Comparison of ENCODE assay signal across 1 cellular context in the genomic region with DNA sequence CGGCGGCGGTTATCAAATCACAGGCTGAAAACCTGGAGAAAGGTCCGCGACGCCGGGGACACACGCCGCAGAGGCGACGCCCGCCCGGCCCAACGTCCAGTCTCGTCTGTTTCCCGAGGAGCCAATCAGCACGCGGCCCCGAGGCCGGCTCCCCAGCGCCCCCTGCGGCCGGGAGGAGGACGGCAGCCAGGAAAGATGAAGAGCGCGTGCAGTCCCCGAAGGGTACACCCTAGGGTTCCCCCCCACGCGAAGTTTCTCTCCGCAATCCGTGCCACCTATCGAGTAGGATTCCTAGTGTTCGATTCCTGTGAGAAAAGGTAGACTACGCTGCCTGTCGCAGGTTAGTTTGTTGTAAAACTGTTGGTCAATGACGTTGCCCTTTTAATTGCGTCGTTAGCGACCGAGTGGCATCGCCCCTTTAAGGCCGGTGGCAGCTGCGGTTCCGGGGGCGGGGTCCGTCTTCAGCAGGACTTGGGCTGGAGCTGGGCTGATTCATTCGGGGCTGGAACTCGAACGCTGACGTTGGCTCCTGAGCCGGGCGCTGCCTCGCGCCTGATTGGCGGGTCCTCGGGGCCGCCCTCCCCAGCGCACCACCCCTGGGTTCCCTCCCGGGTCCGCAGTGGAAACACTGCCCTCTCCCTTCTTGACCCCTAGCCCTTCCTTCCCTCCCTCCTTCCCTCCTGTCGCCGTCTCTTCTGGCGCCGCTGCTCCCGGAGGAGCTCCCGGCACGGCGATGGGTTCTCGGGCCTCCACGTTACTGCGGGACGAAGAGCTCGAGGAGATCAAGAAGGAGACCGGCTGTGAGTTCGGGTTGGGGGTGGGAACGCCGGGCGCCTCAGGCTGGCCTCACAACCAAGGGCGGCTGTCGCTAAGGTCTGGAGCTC.
TF ChIP-seq lines count a peak whose summit lies in the region.

Gene CHP1 (plus strand): TSS at position 619 of the 884 bp plus-strand sequence. CDS start 115 bp downstream, at position 734.
Gene EXD1 (minus strand): TSS at position 108 of the 884 bp plus-strand sequence. CDS start 4,182 bp downstream, outside the sequence.

TF ChIP-seq in K562, 482 proteins besides CTCF, POLR2A, EP300 and RAD21 (continued from another document and continues in another):
- TF ChIP-seq, protein P1, sequence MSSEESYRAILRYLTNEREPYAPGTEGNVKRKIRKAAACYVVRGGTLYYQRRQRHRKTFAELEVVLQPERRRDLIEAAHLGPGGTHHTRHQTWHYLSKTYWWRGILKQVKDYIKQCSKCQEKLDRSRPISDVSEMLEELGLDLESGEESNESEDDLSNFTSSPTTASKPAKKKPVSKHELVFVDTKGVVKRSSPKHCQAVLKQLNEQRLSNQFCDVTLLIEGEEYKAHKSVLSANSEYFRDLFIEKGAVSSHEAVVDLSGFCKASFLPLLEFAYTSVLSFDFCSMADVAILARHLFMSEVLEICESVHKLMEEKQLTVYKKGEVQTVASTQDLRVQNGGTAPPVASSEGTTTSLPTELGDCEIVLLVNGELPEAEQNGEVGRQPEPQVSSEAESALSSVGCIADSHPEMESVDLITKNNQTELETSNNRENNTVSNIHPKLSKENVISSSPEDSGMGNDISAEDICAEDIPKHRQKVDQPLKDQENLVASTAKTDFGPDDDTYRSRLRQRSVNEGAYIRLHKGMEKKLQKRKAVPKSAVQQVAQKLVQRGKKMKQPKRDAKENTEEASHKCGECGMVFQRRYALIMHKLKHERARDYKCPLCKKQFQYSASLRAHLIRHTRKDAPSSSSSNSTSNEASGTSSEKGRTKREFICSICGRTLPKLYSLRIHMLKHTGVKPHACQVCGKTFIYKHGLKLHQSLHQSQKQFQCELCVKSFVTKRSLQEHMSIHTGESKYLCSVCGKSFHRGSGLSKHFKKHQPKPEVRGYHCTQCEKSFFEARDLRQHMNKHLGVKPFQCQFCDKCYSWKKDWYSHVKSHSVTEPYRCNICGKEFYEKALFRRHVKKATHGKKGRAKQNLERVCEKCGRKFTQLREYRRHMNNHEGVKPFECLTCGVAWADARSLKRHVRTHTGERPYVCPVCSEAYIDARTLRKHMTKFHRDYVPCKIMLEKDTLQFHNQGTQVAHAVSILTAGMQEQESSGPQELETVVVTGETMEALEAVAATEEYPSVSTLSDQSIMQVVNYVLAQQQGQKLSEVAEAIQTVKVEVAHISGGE (CRISPR knock-in tag; IDR thresholded peaks at IDR 0.05) = peak in 1 of 3 experiments; percentile 58; a peak in 2 of 6 replicates
- TF ChIP-seq KAT2B (IDR thresholded peaks at IDR 0.05; ENCODE audit: low read depth, low read length) = no peak
- TF ChIP-seq FOXA3 (CRISPR knock-in tag; conservative IDR thresholded peaks at IDR 0.05 in 1 of 2, IDR thresholded peaks at IDR 0.05 in 1 of 2) = peak in 1 of 2 experiments; percentile 74; a peak in 3 of 4 replicates
- TF ChIP-seq ZNF655 (CRISPR knock-in tag; IDR thresholded peaks at IDR 0.05) = no peak
- no peak for TF ChIP-seq SMAD2 (IDR thresholded peaks at IDR 0.05; ENCODE audit: low read depth, low read length)
- TF ChIP-seq HDAC2 (IDR thresholded peaks at IDR 0.05) = peak; percentile 84
- no peak for TF ChIP-seq ZKSCAN8 (CRISPR knock-in tag; IDR thresholded peaks at IDR 0.05)
- TF ChIP-seq, protein P2, sequence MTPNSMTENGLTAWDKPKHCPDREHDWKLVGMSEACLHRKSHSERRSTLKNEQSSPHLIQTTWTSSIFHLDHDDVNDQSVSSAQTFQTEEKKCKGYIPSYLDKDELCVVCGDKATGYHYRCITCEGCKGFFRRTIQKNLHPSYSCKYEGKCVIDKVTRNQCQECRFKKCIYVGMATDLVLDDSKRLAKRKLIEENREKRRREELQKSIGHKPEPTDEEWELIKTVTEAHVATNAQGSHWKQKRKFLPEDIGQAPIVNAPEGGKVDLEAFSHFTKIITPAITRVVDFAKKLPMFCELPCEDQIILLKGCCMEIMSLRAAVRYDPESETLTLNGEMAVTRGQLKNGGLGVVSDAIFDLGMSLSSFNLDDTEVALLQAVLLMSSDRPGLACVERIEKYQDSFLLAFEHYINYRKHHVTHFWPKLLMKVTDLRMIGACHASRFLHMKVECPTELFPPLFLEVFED (CRISPR knock-in tag; conservative IDR thresholded peaks at IDR 0.05) = 0 out of 2 replicates have a peak, but pooled peaks have one; percentile 37
- TF ChIP-seq HBP1 (CRISPR knock-in tag; IDR thresholded peaks at IDR 0.05) = 0 out of 2 replicates have a peak, but pooled peaks have one; percentile 16
- no peak for TF ChIP-seq RFX5 (IDR thresholded peaks at IDR 0.05; ENCODE audit: low read depth, low read length)
- TF ChIP-seq ZNF277 (CRISPR knock-in tag; IDR thresholded peaks at IDR 0.05; ENCODE audit: borderline replicate concordance) = no peak
- TF ChIP-seq IFI16 (CRISPR knock-in tag; IDR thresholded peaks at IDR 0.05) = no peak
- no peak for TF ChIP-seq ZNF717 (CRISPR knock-in tag; IDR thresholded peaks at IDR 0.05)
- peak; percentile 80 for TF ChIP-seq CTBP1 (IDR thresholded peaks at IDR 0.05; ENCODE audit: borderline replicate concordance)
- TF ChIP-seq ZFX (CRISPR knock-in tag; IDR thresholded peaks at IDR 0.05) = peak; percentile 93
- no peak for TF ChIP-seq ZNF75A (CRISPR knock-in tag; IDR thresholded peaks at IDR 0.05)
- no peak for TF ChIP-seq ZEB2 (IDR thresholded peaks at IDR 0.05)
- peak; percentile 28 for TF ChIP-seq CBFA2T3 (IDR thresholded peaks at IDR 0.05)
- no peak for TF ChIP-seq SRSF9 (IDR thresholded peaks at IDR 0.05; ENCODE audit: borderline replicate concordance, low read depth, low read length)
- TF ChIP-seq MED1 (CRISPR knock-in tag; IDR thresholded peaks at IDR 0.05; ENCODE audit: borderline replicate concordance) = no peak
- no peak for TF ChIP-seq RBM14 (IDR thresholded peaks at IDR 0.05; ENCODE audit: borderline replicate concordance, insufficient read depth, low read depth, low read length)
- TF ChIP-seq DDX20 (tag; IDR thresholded peaks at IDR 0.05; ENCODE audit: low read depth) = no peak
- TF ChIP-seq ZNF764 (CRISPR knock-in tag; IDR thresholded peaks at IDR 0.05; ENCODE audit: low read depth) = no peak
- TF ChIP-seq SUPT5H (IDR thresholded peaks at IDR 0.05) = peak; percentile 83
- TF ChIP-seq MEF2A (IDR thresholded peaks at IDR 0.05; ENCODE audit: control insufficient read depth, low read depth, low read length) = no peak
- peak; percentile 92 for TF ChIP-seq ZNF431 (CRISPR knock-in tag; IDR thresholded peaks at IDR 0.05)
- peak; percentile 66; the same call in 1 of the 2 replicates for TF ChIP-seq E2F3 (CRISPR knock-in tag; IDR thresholded peaks at IDR 0.05)
- TF ChIP-seq TAF1 (IDR thresholded peaks at IDR 0.05; ENCODE audit: control insufficient read depth, extremely low read depth, insufficient read depth, low read length, severe bottlenecking) = peak; percentile 83
- no peak for TF ChIP-seq ZNF134 (CRISPR knock-in tag; conservative IDR thresholded peaks at IDR 0.05)
- TF ChIP-seq, protein P3, sequence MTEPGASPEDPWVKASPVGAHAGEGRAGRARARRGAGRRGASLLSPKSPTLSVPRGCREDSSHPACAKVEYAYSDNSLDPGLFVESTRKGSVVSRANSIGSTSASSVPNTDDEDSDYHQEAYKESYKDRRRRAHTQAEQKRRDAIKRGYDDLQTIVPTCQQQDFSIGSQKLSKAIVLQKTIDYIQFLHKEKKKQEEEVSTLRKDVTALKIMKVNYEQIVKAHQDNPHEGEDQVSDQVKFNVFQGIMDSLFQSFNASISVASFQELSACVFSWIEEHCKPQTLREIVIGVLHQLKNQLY (CRISPR knock-in tag; conservative IDR thresholded peaks at IDR 0.05) = peak in 1 of 2 experiments; percentile 73; a peak in 1 of 4 replicates
- peak; percentile 81 for TF ChIP-seq OTX1 (CRISPR knock-in tag; IDR thresholded peaks at IDR 0.05)
- TF ChIP-seq, protein P4, sequence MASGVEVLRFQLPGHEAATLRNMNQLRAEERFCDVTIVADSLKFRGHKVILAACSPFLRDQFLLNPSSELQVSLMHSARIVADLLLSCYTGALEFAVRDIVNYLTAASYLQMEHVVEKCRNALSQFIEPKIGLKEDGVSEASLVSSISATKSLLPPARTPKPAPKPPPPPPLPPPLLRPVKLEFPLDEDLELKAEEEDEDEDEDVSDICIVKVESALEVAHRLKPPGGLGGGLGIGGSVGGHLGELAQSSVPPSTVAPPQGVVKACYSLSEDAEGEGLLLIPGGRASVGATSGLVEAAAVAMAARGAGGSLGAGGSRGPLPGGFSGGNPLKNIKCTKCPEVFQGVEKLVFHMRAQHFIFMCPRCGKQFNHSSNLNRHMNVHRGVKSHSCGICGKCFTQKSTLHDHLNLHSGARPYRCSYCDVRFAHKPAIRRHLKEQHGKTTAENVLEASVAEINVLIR (CRISPR knock-in tag; IDR thresholded peaks at IDR 0.05) = peak; percentile 66
- no peak; the same call in 1 of the 2 replicates for TF ChIP-seq AFF4 (CRISPR knock-in tag; IDR thresholded peaks at IDR 0.05)
- no peak for TF ChIP-seq NFXL1 (CRISPR knock-in tag; IDR thresholded peaks at IDR 0.05)
- TF ChIP-seq, protein P5, sequence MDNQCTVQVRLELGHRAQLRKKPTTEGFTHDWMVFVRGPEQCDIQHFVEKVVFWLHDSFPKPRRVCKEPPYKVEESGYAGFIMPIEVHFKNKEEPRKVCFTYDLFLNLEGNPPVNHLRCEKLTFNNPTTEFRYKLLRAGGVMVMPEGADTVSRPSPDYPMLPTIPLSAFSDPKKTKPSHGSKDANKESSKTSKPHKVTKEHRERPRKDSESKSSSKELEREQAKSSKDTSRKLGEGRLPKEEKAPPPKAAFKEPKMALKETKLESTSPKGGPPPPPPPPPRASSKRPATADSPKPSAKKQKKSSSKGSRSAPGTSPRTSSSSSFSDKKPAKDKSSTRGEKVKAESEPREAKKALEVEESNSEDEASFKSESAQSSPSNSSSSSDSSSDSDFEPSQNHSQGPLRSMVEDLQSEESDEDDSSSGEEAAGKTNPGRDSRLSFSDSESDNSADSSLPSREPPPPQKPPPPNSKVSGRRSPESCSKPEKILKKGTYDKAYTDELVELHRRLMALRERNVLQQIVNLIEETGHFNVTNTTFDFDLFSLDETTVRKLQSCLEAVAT (IDR thresholded peaks at IDR 0.05) = peak; percentile 73 to 99
